In the genomic region with DNA sequence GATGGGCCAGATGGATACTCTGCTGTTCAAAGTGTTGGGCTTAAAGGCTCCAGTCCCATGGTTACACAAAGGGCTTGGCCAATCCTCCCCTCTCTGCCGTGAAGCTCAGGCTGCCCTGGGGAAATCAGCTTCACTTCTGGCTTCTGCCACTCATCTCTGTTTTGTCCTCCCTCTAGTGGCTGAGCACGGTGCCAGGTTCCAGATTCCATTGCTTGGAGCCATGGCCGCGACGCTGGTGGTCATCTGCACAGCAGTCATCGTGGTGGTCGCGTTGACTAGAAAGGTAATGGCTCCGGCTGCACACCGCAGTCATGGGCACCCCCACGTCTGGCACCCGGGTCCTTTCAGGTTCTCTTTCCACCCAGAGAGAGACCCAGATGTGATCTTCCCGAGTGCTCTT, we compare ENCODE assay signal across 8 cellular contexts. TPM values are rescaled to one million over a fixed set of nuclear protein-coding genes. Genes with fewer than 3 reads are reported as not detected.
DNase-seq lines count a peak whose midpoint lies in the region; ATAC-seq and TF ChIP-seq lines count a peak whose summit lies in the region.

No MANE protein-coding gene starts in this region.

- H3K79me1 ChIP-seq in H9 (ENCODE audit: insufficient read depth, low read depth, low read length, poor library complexity, severe bottlenecking): no peaks in the 10 kb centered on the region

- no peak overlapping the region for H2BK5ac ChIP-seq in H9 (ENCODE audit: insufficient read length, low read length)

- no peaks in the 10 kb centered on the region for H3K9me3 Mint-ChIP-seq in CD8-positive, alpha-beta memory T cell
- peaks cover 0 to 2% of the 10 kb centered on the region in 2 experiments; a peak in 1 of 5 replicates for H3K9me3 Mint-ChIP-seq in H9
- no peaks in the 10 kb centered on the region for H3K9me3 Mint-ChIP-seq in osteocyte (ENCODE audit: unreplicated experiment)

- H3K4me1 ChIP-seq in CD8-positive, alpha-beta memory T cell (ENCODE audit: insufficient read depth, low read length): peaks cover 8% of the 10 kb centered on the region
- no peaks in the 10 kb centered on the region for H3K4me1 ChIP-seq in H9 (ENCODE audit: insufficient read depth, low read length)

- no peaks in the 10 kb centered on the region for H3K79me2 ChIP-seq in H9 (ENCODE audit: insufficient read depth, low read length)

- H4K8ac ChIP-seq in H9 (replicated peaks; ENCODE audit: insufficient read length, low read depth, low read length): no peak overlapping the region

- no peak overlapping the region for H2AK5ac ChIP-seq in H9 (ENCODE audit: insufficient read length, low read length)

- peaks cover 63 to 86% (median 82%) of the 10 kb centered on the region in 3 donors for H3K4me1 Mint-ChIP-seq in CD8-positive, alpha-beta memory T cell
- peaks cover 4 to 12% of the 10 kb centered on the region in 2 experiments for H3K4me1 Mint-ChIP-seq in H9
- H3K4me1 Mint-ChIP-seq in osteocyte (ENCODE audit: unreplicated experiment): no peaks in the 10 kb centered on the region

- no peak overlapping the region for H2BK12ac ChIP-seq in H9 (ENCODE audit: insufficient read length, low read depth, low read length)

- H3K36me3 Mint-ChIP-seq in CD8-positive, alpha-beta memory T cell: peaks cover 10 to 90% (median 32%) of the 10 kb centered on the region in 3 donors
- H3K36me3 Mint-ChIP-seq in H9 (ENCODE audit: insufficient read depth in 1 of 3, low read depth in 3 of 3) (no peaks in the 10 kb centered on the region), osteocyte (ENCODE audit: unreplicated experiment) (no peaks in the 10 kb centered on the region)

- CTCF ChIA-PET in CD8-positive, alpha-beta memory T cell (lab: Charles Lee): interaction anchor here (0.6 to 3.4 kb wide), 38 partner anchors 8 to 854 kb away, joined by 3 to 36 read pairs (median 4); no protein-coding TSS in a partner anchor

- no CpG with 5 or more reads among the region's 13 CpGs for WGBS in H9 (ENCODE audit: extremely low coverage, insufficient read length, low lambda C conversion rate)

- peak overlapping the region; percentile 70 to 96 (median 93) for H3K27ac Mint-ChIP-seq in CD8-positive, alpha-beta memory T cell
- H3K27ac Mint-ChIP-seq in H9 (no peak overlapping the region), osteocyte (ENCODE audit: unreplicated experiment) (no peak overlapping the region)

- H3K36me3 ChIP-seq in CD8-positive, alpha-beta memory T cell (ENCODE audit: insufficient read depth, low read length): no peaks in the 10 kb centered on the region

- no peaks in the 10 kb centered on the region for H3K27me3 Mint-ChIP-seq in CD8-positive, alpha-beta memory T cell
- H3K27me3 Mint-ChIP-seq in H9 (ENCODE audit: low read depth) (no peaks in the 10 kb centered on the region; the same call in 1 of the 2 replicates), osteocyte (ENCODE audit: unreplicated experiment) (peaks cover 16% of the 10 kb centered on the region)

- no peak overlapping the region for H2BK15ac ChIP-seq in H9 (ENCODE audit: low read depth, low read length)

- no peak overlapping the region for H2BK20ac ChIP-seq in H9 (ENCODE audit: low read depth, low read length, poor library complexity, severe bottlenecking)

- H3K18ac ChIP-seq in H9 (ENCODE audit: insufficient read length, low read depth, low read length): no peak overlapping the region

- H3K27ac ChIP-seq in CD8-positive, alpha-beta memory T cell (ENCODE audit: low read depth, low read length): peak overlapping the region; percentile 29
- no peak overlapping the region for H3K27ac ChIP-seq in H9 (ENCODE audit: insufficient read length, low read depth, low read length)

- no peak overlapping the region for H3K4me2 ChIP-seq in H9 (ENCODE audit: insufficient read depth, insufficient read length, low read length)

- H3K9ac ChIP-seq in H9 (ENCODE audit: extremely low read depth, insufficient read length, low read length): no peak overlapping the region

- no peak overlapping the region for H3K23ac ChIP-seq in H9 (ENCODE audit: insufficient read length, low read depth, low read length)

- H4K91ac ChIP-seq in H9 (ENCODE audit: insufficient read length, low read depth, low read length): no peak overlapping the region

- H2AFZ ChIP-seq in H9 (ENCODE audit: low read length): no peak overlapping the region

- no peaks in the 10 kb centered on the region for H3K23me2 ChIP-seq in H9 (ENCODE audit: insufficient read length, low read depth, low read length, poor library complexity, severe bottlenecking)

- no peak overlapping the region for H4K5ac ChIP-seq in H9 (ENCODE audit: insufficient read length, low read depth, low read length)

- no peak overlapping the region for H3T11ph ChIP-seq in H9 (ENCODE audit: low read length)

- POLR2A ChIA-PET in CD8-positive, alpha-beta memory T cell (lab: Charles Lee): interaction anchor here (0.6 to 10.0 kb wide), 5 partner anchors 7 to 85 kb away, joined by 3 to 119 read pairs (median 6); no protein-coding TSS in a partner anchor

- no peak overlapping the region for H3K4ac ChIP-seq in H9 (ENCODE audit: low read depth, low read length)

- no peak overlapping the region for H3K14ac ChIP-seq in H9 (ENCODE audit: insufficient read depth, low read length)

- no peaks in the 10 kb centered on the region for H3K27me3 ChIP-seq in CD8-positive, alpha-beta memory T cell (ENCODE audit: insufficient read depth, low read length, poor library complexity, severe bottlenecking)
- no peaks in the 10 kb centered on the region for H3K27me3 ChIP-seq in H9 (ENCODE audit: insufficient read depth, low read length)

- peak overlapping the region; percentile 8 for H3K4me3 ChIP-seq in CD8-positive, alpha-beta memory T cell (ENCODE audit: low read length)
- no peak overlapping the region for H3K4me3 ChIP-seq in choroid plexus epithelial cell (ENCODE audit: low read depth, low read length)

- DNase-seq in CD8-positive, alpha-beta memory T cell: peak; percentile 20 to 72 (median 24)
- DNase-seq in H9: peak; percentile 68
- peak; percentile 12 for DNase-seq in RPMI8226
- peak; percentile 46 for DNase-seq in choroid plexus epithelial cell (ENCODE audit: low read depth)
- no peak for DNase-seq in osteocyte (ENCODE audit: extremely low spot score, unreplicated experiment)
- no peak for DNase-seq in NCI-H345 treated with DMSO at 0.1 percent for 48 hours (lab: John Stamatoyannopoulos, UW; ENCODE audit: unreplicated experiment)

- H4K20me1 ChIP-seq in H9 (ENCODE audit: control insufficient read depth, insufficient read depth, insufficient read length): no peaks in the 10 kb centered on the region

- ATAC-seq in HG03045 (IDR thresholded peaks at IDR 0.05; ENCODE audit: unreplicated experiment): no peak
- no peak for ATAC-seq in HG03571 (IDR thresholded peaks at IDR 0.05; ENCODE audit: unreplicated experiment)

- peak overlapping the region; percentile 82 to 87 (median 85) for H3K4me3 Mint-ChIP-seq in CD8-positive, alpha-beta memory T cell
- H3K4me3 Mint-ChIP-seq in H9: no peak overlapping the region
- no peak overlapping the region for H3K4me3 Mint-ChIP-seq in osteocyte (ENCODE audit: unreplicated experiment)

- H2BK120ac ChIP-seq in H9 (ENCODE audit: low read depth, low read length, poor library complexity, severe bottlenecking): no peak overlapping the region

- TF ChIP-seq CTCF in H9 (conservative IDR thresholded peaks at IDR 0.05) (peak; percentile 70), choroid plexus epithelial cell (conservative IDR thresholded peaks at IDR 0.05; ENCODE audit: low read depth, low read length) (peak; percentile 70), osteocyte (IDR thresholded peaks at IDR 0.05) (peak; percentile 42)

- H3K56ac ChIP-seq in H9 (ENCODE audit: insufficient read length, low read depth, low read length): no peak overlapping the region

- H3K9me3 ChIP-seq in CD8-positive, alpha-beta memory T cell (ENCODE audit: low read length): no peaks in the 10 kb centered on the region
- H3K9me3 ChIP-seq in H9 (ENCODE audit: control insufficient read depth, low read depth, low read length): no peaks in the 10 kb centered on the region

RNA-seq across cellular contexts. Expression of gene TIGIT, which starts 5.6 kb away (rescaled TPM):
- total RNA-seq in CD8-positive, alpha-beta memory T cell: 100 to 1,000 TPM; 185 TPM
- 92.8 TPM for polyA plus RNA-seq in CD8-positive, alpha-beta memory T cell
- total RNA-seq in H9 (2021) (not detected in 2 replicates), osteocyte (not detected in 2 replicates)

Comparison
In these comparisons a context has a peak if more than half of its experiments do, and no peak if none do; other contexts are left out.
1. DNase-seq: peak in CD8-positive, alpha-beta memory T cell (5 of 5), H9 (single experiment), RPMI8226 (single experiment) and choroid plexus epithelial cell (single experiment); none in osteocyte (single experiment) and NCI-H345 treated with DMSO at 0.1 percent for 48 hours (single experiment).
2. H3K27ac Mint-ChIP-seq: peak in CD8-positive, alpha-beta memory T cell (8 of 8); none in H9 (0 of 3) and osteocyte (single experiment).
3. H3K4me3 Mint-ChIP-seq: peak in CD8-positive, alpha-beta memory T cell (7 of 7); none in H9 (0 of 2) and osteocyte (single experiment).
4. RNA of gene TIGIT, which starts 5.6 kb away (total RNA-seq): 185 TPM in CD8-positive, alpha-beta memory T cell; not detected in H9 and not detected in osteocyte; every median in the first group is over 100 times any median in the second.
5. Peak in every context shown above with its lines, with median percentiles within 50 percentile points of each other: CTCF ChIP-seq.